Comparison of ENCODE assay signal across 30 cellular contexts in the genomic region with DNA sequence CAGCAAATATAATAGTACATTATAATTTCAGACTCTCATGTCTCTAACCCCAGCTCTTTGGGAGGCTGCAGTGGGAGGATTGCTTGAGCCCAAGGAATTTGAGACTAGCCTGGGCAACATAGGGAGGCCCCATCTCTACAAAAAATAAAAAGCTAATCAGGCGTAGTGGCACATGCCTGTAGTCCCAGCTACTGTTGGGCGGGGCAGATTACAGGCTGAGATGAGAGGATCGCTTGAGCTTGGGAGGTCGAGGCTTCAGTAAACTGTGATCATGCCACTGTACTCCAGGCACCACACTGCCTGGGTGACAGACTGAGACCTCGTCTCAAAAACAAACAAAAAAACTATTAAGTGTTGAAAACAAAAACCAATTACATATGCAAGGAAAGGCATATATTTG.
"Had no signal": no experiment of that assay in that cellular context is flagged by ENCODE, and none has a peak within 500 bp of the region (broad histone marks: within the 10 kb centered on the region; RNA-seq: fewer than 3 reads in every experiment).

No MANE protein-coding gene starts in this region.

- H3K27ac ChIP-seq: left lung, lower lobe of right lung, pancreas, prostate gland, sigmoid colon, spleen, suprapubic skin, thoracic aorta, tibial artery, upper lobe of right lung had no signal

- FAIRE-seq: islet of Langerhans, kidney, pancreas, small intestine, urothelium cell line had no signal

- H3K27me3 ChIP-seq: left lung, pancreas, sigmoid colon, spleen, suprapubic skin, tibial artery, upper lobe of right lung had no signal

- DNase-seq: hippocampal formation; immature natural killer cell; kidney; left colon; left lung; lower lobe of right lung; mammary epithelial cell; mesendoderm; mucosa of descending colon; naive thymus-derived CD4-positive, alpha-beta T cell; nucleus accumbens; pancreas; posterior cingulate gyrus; retina; right cardiac atrium; sigmoid colon; small intestine; spleen; stimulated activated CD4-positive, alpha-beta T cell treated with anti-CD3 and anti-CD28 coated beads, Interleukin-4, amount 100 ng/mL, for 24 hours; stimulated activated naive CD4-positive, alpha-beta T cell; tibial artery; trophoblast cell; upper lobe of right lung had no signal

- H3K4me1 ChIP-seq: left lung, lower lobe of right lung, pancreas, prostate gland, sigmoid colon, spleen, suprapubic skin, tibial artery, upper lobe of right lung had no signal

- H3K9me3 ChIP-seq: left lung, lower lobe of right lung, mucosa of descending colon, pancreas, prostate gland, sigmoid colon, spleen, suprapubic skin, thoracic aorta, tibial artery, upper lobe of right lung had no signal

- H3K36me3 ChIP-seq: pancreas, prostate gland had no signal

- ATAC-seq: left colon; left lung; lower lobe of right lung; mucosa of descending colon; naive thymus-derived CD4-positive, alpha-beta T cell; natural killer cell treated with Interleukin-12 subunit alpha and Interleukin-12 subunit beta and Interleukin-15 and Interleukin-18, amount 100 ng/mL, for 72 hours; pancreas; right cardiac atrium; stimulated activated effector memory CD8-positive, alpha-beta T cell treated with anti-CD3 and anti-CD28 coated beads, Interleukin-12 subunit alpha, Interleukin-12 subunit beta, amount 100 ng/mL, for 72 hours; upper lobe of right lung had no signal

- H3K4me3 ChIP-seq: left lung, lower lobe of right lung, mucosa of descending colon, pancreas, prostate gland, sigmoid colon, spleen, suprapubic skin, thoracic aorta, tibial artery, upper lobe of right lung had no signal
